14 cellular contexts compared by ENCODE assay signal in genomic region chr15:71219646-71220045, GRCh38.
DNase-seq lines count a peak whose midpoint lies in the region; ATAC-seq and TF ChIP-seq lines count a peak whose summit lies in the region.
"Had no signal": no experiment of that assay in that cellular context is flagged by ENCODE, and none has a peak within 500 bp of the region (broad histone marks: within the 10 kb centered on the region; RNA-seq: fewer than 3 reads in every experiment).

No MANE protein-coding gene starts in this region.

- DNase-seq in HAP-1 (ENCODE audit: low spot score in 2 of 2) (peak; percentile 59), astrocyte of the spinal cord (ENCODE audit: low read depth, low spot score) (peak; percentile 35), heart right ventricle (no peak), superior temporal gyrus (ENCODE audit: extremely low spot score) (peak; percentile 30), DMS 273 (lab: John Stamatoyannopoulos, UW; ENCODE audit: unreplicated experiment) (no peak), islet precursor cell (no peak), NCI-H1092 (lab: John Stamatoyannopoulos, UW) (no peak)
- no peak for DNase-seq in activated CD8-positive, alpha-beta T cell treated with anti-CD3 and anti-CD28 coated beads for 36 hours
- DNase-seq: COR-L47, NCI-H2029 treated with DMSO at 0.1 percent for 48 hours, thyroid gland had no signal

- intact Hi-C loops in heart right ventricle (cut with DNase I): no loop called here
- intact Hi-C loops in activated CD8-positive, alpha-beta T cell treated with anti-CD3 and anti-CD28 coated beads for 36 hours (cut with micrococcal nuclease): no loop called here

- H3K4me3 ChIP-seq in HAP-1 (no peak overlapping the region), astrocyte of the spinal cord (ENCODE audit: low read depth, low read length) (no peak overlapping the region), heart right ventricle (no peak overlapping the region)
- H3K4me3 ChIP-seq: thyroid gland had no signal

- TF ChIP-seq CTCF in astrocyte of the spinal cord (IDR thresholded peaks at IDR 0.05; ENCODE audit: low read depth, low read length): no peak
- no peak for TF ChIP-seq CTCF in heart right ventricle (IDR thresholded peaks at IDR 0.05)
- no peak for TF ChIP-seq CTCF in activated CD8-positive, alpha-beta T cell treated with anti-CD3 and anti-CD28 coated beads for 36 hours (IDR thresholded peaks at IDR 0.05)

- 61 to 66% methylated on average over 2 of the region's 2 CpGs for WGBS in heart right ventricle, 2 donors

- CTCF ChIA-PET in activated CD8-positive, alpha-beta T cell treated with anti-CD3 and anti-CD28 coated beads for 36 hours (lab: Charles Lee): no interaction called here

- POLR2A ChIA-PET in activated CD8-positive, alpha-beta T cell treated with anti-CD3 and anti-CD28 coated beads for 36 hours (lab: Charles Lee): interaction anchor here (0.9 kb wide), 1 partner anchor 9 kb away, joined by 3 read pairs; no protein-coding TSS in a partner anchor

- peak in 7 of 8 donors; percentile 36 to 53 (median 41) for ATAC-seq in heart right ventricle
- ATAC-seq in activated CD8-positive, alpha-beta T cell treated with anti-CD3 and anti-CD28 coated beads for 36 hours: no peak

- H3K4me1 Mint-ChIP-seq in activated CD8-positive, alpha-beta T cell treated with anti-CD3 and anti-CD28 coated beads for 36 hours (ENCODE audit: low read depth): no peaks in the 10 kb centered on the region
- H3K4me1 Mint-ChIP-seq: activated naive CD4-positive, alpha-beta T cell treated with anti-CD3 and anti-CD28 coated beads, Interleukin-2, amount 50 U/mL, for 24 hours had no signal

- no peak overlapping the region for H3K27ac Mint-ChIP-seq in activated CD8-positive, alpha-beta T cell treated with anti-CD3 and anti-CD28 coated beads for 36 hours
- H3K27ac Mint-ChIP-seq: activated naive CD4-positive, alpha-beta T cell treated with anti-CD3 and anti-CD28 coated beads, Interleukin-2, amount 50 U/mL, for 24 hours; dendritic cell treated with granulocyte-macrophage colony-stimulating factor and Interleukin-4, amounts not matched to agents 40 ng/mL and 50 ng/mL, for 4 days had no signal

- peaks cover 4% of the 10 kb centered on the region; the same call in 1 of the 2 replicates for H3K9me3 ChIP-seq in HAP-1
- peaks cover 0 to 2% (median 0%) of the 10 kb centered on the region in 11 donors for H3K9me3 ChIP-seq in heart right ventricle
- H3K9me3 ChIP-seq: thyroid gland had no signal

- H3K27ac ChIP-seq in heart right ventricle: peak overlapping the region in 6 of 10 donors; percentile 32 to 60 (median 41)
- H3K27ac ChIP-seq: KMS-11 had no signal

- H3K4me1 ChIP-seq in HAP-1 (peaks cover 9% of the 10 kb centered on the region), heart right ventricle (peaks cover 0 to 33% (median 10%) of the 10 kb centered on the region in 9 donors)

- no peaks in the 10 kb centered on the region for H3K9me3 Mint-ChIP-seq in activated CD8-positive, alpha-beta T cell treated with anti-CD3 and anti-CD28 coated beads for 36 hours
- H3K9me3 Mint-ChIP-seq: activated naive CD4-positive, alpha-beta T cell treated with anti-CD3 and anti-CD28 coated beads, Interleukin-2, amount 50 U/mL, for 24 hours; dendritic cell treated with granulocyte-macrophage colony-stimulating factor and Interleukin-4, amounts not matched to agents 40 ng/mL and 50 ng/mL, for 4 days had no signal

- peaks cover 12% of the 10 kb centered on the region for H3K27me3 Mint-ChIP-seq in activated CD8-positive, alpha-beta T cell treated with anti-CD3 and anti-CD28 coated beads for 36 hours

- H3K27me3 ChIP-seq in HAP-1 (ENCODE audit: low read depth) (no peaks in the 10 kb centered on the region), heart right ventricle (no peaks in the 10 kb centered on the region)
- H3K27me3 ChIP-seq: thyroid gland had no signal

- in situ Hi-C loops in HAP-1 (cut with MboI; ENCODE audit: low sequenced_read_pairs): loop anchor here (5.0 kb wide), 1 partner anchor 48 kb away; no protein-coding TSS in a partner anchor
- in situ Hi-C loops in astrocyte of the spinal cord (cut with HindIII; ENCODE audit: low sequenced_read_pairs): no loop called here

- no peaks in the 10 kb centered on the region for H3K36me3 Mint-ChIP-seq in activated CD8-positive, alpha-beta T cell treated with anti-CD3 and anti-CD28 coated beads for 36 hours (ENCODE audit: low read depth)
- H3K36me3 Mint-ChIP-seq: activated naive CD4-positive, alpha-beta T cell treated with anti-CD3 and anti-CD28 coated beads, Interleukin-2, amount 50 U/mL, for 24 hours had no signal

- no peaks in the 10 kb centered on the region for H3K36me3 ChIP-seq in HAP-1 (replicated peaks)
- peaks cover 0 to 10% (median 0%) of the 10 kb centered on the region in 9 donors for H3K36me3 ChIP-seq in heart right ventricle
- H3K36me3 ChIP-seq: thyroid gland had no signal

- no peak overlapping the region for H3K4me3 Mint-ChIP-seq in activated CD8-positive, alpha-beta T cell treated with anti-CD3 and anti-CD28 coated beads for 36 hours
- H3K4me3 Mint-ChIP-seq: activated naive CD4-positive, alpha-beta T cell treated with anti-CD3 and anti-CD28 coated beads, Interleukin-2, amount 50 U/mL, for 24 hours; dendritic cell treated with granulocyte-macrophage colony-stimulating factor and Interleukin-4, amounts not matched to agents 40 ng/mL and 50 ng/mL, for 4 days had no signal

Comparison
In these comparisons a context has a peak if more than half of its experiments do, and no peak if none do; other contexts are left out.
1. DNase-seq: peak in HAP-1 (2 of 2), astrocyte of the spinal cord (single experiment) and superior temporal gyrus (single experiment); none in heart right ventricle (0 of 2), DMS 273 (single experiment), islet precursor cell (single experiment), activated CD8-positive, alpha-beta T cell treated with anti-CD3 and anti-CD28 coated beads for 36 hours (single experiment) and NCI-H1092 (single experiment).